Comparison of ENCODE assay signal across 8 cellular contexts in the genomic region with DNA sequence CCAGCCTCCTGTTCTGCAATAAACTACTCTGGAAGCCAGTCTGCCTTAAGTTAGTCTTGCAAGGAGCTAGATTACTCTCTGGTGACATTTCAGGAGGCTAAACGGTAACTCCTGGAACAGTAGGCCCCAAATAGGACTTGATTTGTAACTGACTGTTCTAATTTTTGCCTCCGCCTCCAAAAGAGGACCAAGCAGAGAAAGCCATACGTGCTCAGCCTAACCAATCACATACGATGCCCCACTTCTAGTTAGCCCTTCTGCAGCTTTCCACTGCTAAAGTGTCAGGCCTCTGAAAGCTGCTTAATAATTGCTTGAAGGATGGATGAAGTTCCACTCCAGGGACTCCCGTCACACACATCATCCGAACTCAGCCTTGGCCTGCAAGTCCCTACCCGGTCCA. TPM values are rescaled to one million over a fixed set of nuclear protein-coding genes. Genes with fewer than 3 reads are reported as not detected.
DNase-seq lines count a peak whose midpoint lies in the region; TF ChIP-seq lines count a peak whose summit lies in the region.

No MANE protein-coding gene starts in this region.

- H2AFZ ChIP-seq in H9 (ENCODE audit: low read length) = no peak overlapping the region
- H2AFZ ChIP-seq in SK-N-SH (ENCODE audit: low read depth) = peak overlapping the region; percentile 100

- H3K36me3 ChIP-seq in SK-N-SH (replicated peaks in 1 of 2; ENCODE audit: control insufficient read depth in 1 of 2, insufficient read depth in 2 of 2, low read length in 1 of 2) (peaks cover 13 to 16% of the 10 kb centered on the region in 2 experiments), esophagus squamous epithelium (peaks cover 0 to 27% (median 9%) of the 10 kb centered on the region in 3 donors)

- H3K27me3 ChIP-seq in H9 (ENCODE audit: insufficient read depth, low read length) (no peaks in the 10 kb centered on the region), SK-N-SH (ENCODE audit: insufficient read depth) (no peaks in the 10 kb centered on the region), esophagus squamous epithelium (no peaks in the 10 kb centered on the region)

- WGBS in H9 (ENCODE audit: extremely low coverage, insufficient read length, low lambda C conversion rate) = no CpG with 5 or more reads among the region's 7 CpGs
- WGBS in SK-N-SH (ENCODE audit: low lambda C conversion rate) = 17% methylated on average over 7 of the region's 7 CpGs
- 12 to 14% methylated on average over 7 of the region's 7 CpGs for WGBS in esophagus squamous epithelium, 2 donors

- no peak overlapping the region for H3K56ac ChIP-seq in H9 (ENCODE audit: insufficient read length, low read depth, low read length)

- H4K5ac ChIP-seq in H9 (ENCODE audit: insufficient read length, low read depth, low read length) = no peak overlapping the region

- H3K9me3 ChIP-seq in H9 (ENCODE audit: control insufficient read depth, low read depth, low read length) = no peaks in the 10 kb centered on the region
- H3K9me3 ChIP-seq in SK-N-SH = no peaks in the 10 kb centered on the region
- no peaks in the 10 kb centered on the region for H3K9me3 ChIP-seq in esophagus squamous epithelium

- no peaks in the 10 kb centered on the region for H3F3A ChIP-seq in SK-N-SH (replicated peaks; ENCODE audit: insufficient read depth)

- H3K9me3 Mint-ChIP-seq in H9 (no peaks in the 10 kb centered on the region), osteocyte (ENCODE audit: unreplicated experiment) (no peaks in the 10 kb centered on the region)

- no peaks in the 10 kb centered on the region for H3K4me1 ChIP-seq in H9 (ENCODE audit: insufficient read depth, low read length)
- peaks cover 10 to 15% of the 10 kb centered on the region in 2 experiments; a peak in 2 of 4 replicates for H3K4me1 ChIP-seq in SK-N-SH (ENCODE audit: control insufficient read depth in 1 of 2, insufficient read depth in 2 of 2, low read depth in 1 of 2, low read length in 1 of 2)
- H3K4me1 ChIP-seq in esophagus squamous epithelium = peaks cover 6 to 26% (median 17%) of the 10 kb centered on the region in 3 donors

- H3K18ac ChIP-seq in H9 (ENCODE audit: insufficient read length, low read depth, low read length) = no peak overlapping the region

- no peak overlapping the region for H3T11ph ChIP-seq in H9 (ENCODE audit: low read length)

- H3K27me3 Mint-ChIP-seq in H9 (ENCODE audit: low read depth) = peaks cover 2% of the 10 kb centered on the region; the same call in 1 of the 2 replicates
- no peaks in the 10 kb centered on the region for H3K27me3 Mint-ChIP-seq in osteocyte (ENCODE audit: unreplicated experiment)

- peaks cover 11% of the 10 kb centered on the region in 2 experiments for H3K4me1 Mint-ChIP-seq in H9
- H3K4me1 Mint-ChIP-seq in osteocyte (ENCODE audit: unreplicated experiment) = peaks cover 27% of the 10 kb centered on the region

- no peak overlapping the region for H3K4ac ChIP-seq in H9 (ENCODE audit: low read depth, low read length)

- H4K8ac ChIP-seq in H9 (replicated peaks; ENCODE audit: insufficient read length, low read depth, low read length) = no peak overlapping the region

- H3K4me2 ChIP-seq in H9 (ENCODE audit: insufficient read depth, insufficient read length, low read length) = peak overlapping the region; percentile 91
- peak overlapping the region; percentile 81 for H3K4me2 ChIP-seq in SK-N-SH

- peaks cover 12 to 21% (median 20%) of the 10 kb centered on the region in 3 experiments; a peak in 6 of 7 replicates for H3K36me3 Mint-ChIP-seq in H9 (ENCODE audit: insufficient read depth in 1 of 3, low read depth in 3 of 3)
- H3K36me3 Mint-ChIP-seq in osteocyte (ENCODE audit: unreplicated experiment) = peaks cover 16% of the 10 kb centered on the region

- H4K20me1 ChIP-seq in H9 (ENCODE audit: control insufficient read depth, insufficient read depth, insufficient read length) (no peaks in the 10 kb centered on the region), SK-N-SH (ENCODE audit: insufficient read depth) (no peaks in the 10 kb centered on the region)

- no peak for TF ChIP-seq POLR2A in esophagus squamous epithelium (IDR thresholded peaks at IDR 0.05)

- H3K23ac ChIP-seq in H9 (ENCODE audit: insufficient read length, low read depth, low read length) = no peak overlapping the region

- H3K23me2 ChIP-seq in H9 (ENCODE audit: insufficient read length, low read depth, low read length, poor library complexity, severe bottlenecking) = peaks cover 7% of the 10 kb centered on the region

- intact Hi-C loops in esophagus squamous epithelium (cut with DNase I) = no loop called here

- H3K27ac Mint-ChIP-seq in H9 (peak overlapping the region; percentile 50 to 98 (median 98); a peak in 5 of 7 replicates), osteocyte (ENCODE audit: unreplicated experiment) (peak overlapping the region; percentile 96)

- no peak overlapping the region for H2BK20ac ChIP-seq in H9 (ENCODE audit: low read depth, low read length, poor library complexity, severe bottlenecking)

- POLR2A ChIA-PET in SK-N-SH (lab: Yijun Ruan, JAX) = interaction anchor here (0.7 kb wide), 1 partner anchor 35 kb away, joined by 5 read pairs; no protein-coding TSS in a partner anchor

- H3K4me3 Mint-ChIP-seq in H9 (peak overlapping the region; percentile 97 to 99), osteocyte (ENCODE audit: unreplicated experiment) (peak overlapping the region; percentile 92)

- no peak overlapping the region for H2BK15ac ChIP-seq in H9 (ENCODE audit: low read depth, low read length)

- H3K4me3 ChIP-seq in SK-N-SH (ENCODE audit: low read depth in 2 of 2, low read length in 1 of 2) (peak overlapping the region; percentile 82 to 85), esophagus squamous epithelium (peak overlapping the region; percentile 89 to 99 (median 96))

- no peak overlapping the region for H4K91ac ChIP-seq in H9 (ENCODE audit: insufficient read length, low read depth, low read length)

- H3K79me1 ChIP-seq in H9 (ENCODE audit: insufficient read depth, low read depth, low read length, poor library complexity, severe bottlenecking) = peaks cover 4% of the 10 kb centered on the region

- TF ChIP-seq CTCF in H9 (conservative IDR thresholded peaks at IDR 0.05) = no peak
- TF ChIP-seq CTCF in SK-N-SH (IDR thresholded peaks at IDR 0.05) = no peak
- no peak for TF ChIP-seq CTCF in esophagus squamous epithelium (IDR thresholded peaks at IDR 0.05)
- no peak for TF ChIP-seq CTCF in osteocyte (IDR thresholded peaks at IDR 0.05)

- H2BK5ac ChIP-seq in H9 (ENCODE audit: insufficient read length, low read length) = no peak overlapping the region

- CTCF ChIA-PET in SK-N-SH (lab: Yijun Ruan, JAX) = no interaction called here

- no peak overlapping the region for H3K14ac ChIP-seq in H9 (ENCODE audit: insufficient read depth, low read length)

- H3K9me2 ChIP-seq in SK-N-SH = no peaks in the 10 kb centered on the region

- H3K79me2 ChIP-seq in H9 (ENCODE audit: insufficient read depth, low read length) (peaks cover 16% of the 10 kb centered on the region; the same call in 1 of the 2 replicates), SK-N-SH (ENCODE audit: insufficient read depth) (peaks cover 54% of the 10 kb centered on the region)

- no peak overlapping the region for H2AK5ac ChIP-seq in H9 (ENCODE audit: insufficient read length, low read length)

- no peak for TF ChIP-seq EP300 in SK-N-SH (IDR thresholded peaks at IDR 0.05; ENCODE audit: borderline replicate concordance in 1 of 2, low read depth in 1 of 2, low read length in 1 of 2)

- no peak for DNase-seq in H9
- DNase-seq in SK-N-SH = peak; percentile 26
- DNase-seq in esophagus squamous epithelium (lab: John Stamatoyannopoulos, UW) = no peak
- DNase-seq in osteocyte (ENCODE audit: extremely low spot score, unreplicated experiment) = peak; percentile 44
- DNase-seq in GDM1 (lab: John Stamatoyannopoulos, UW) = no peak
- no peak for DNase-seq in middle frontal gyrus (ENCODE audit: extremely low spot score, low spot score)
- no peak for DNase-seq in activated gamma-delta T cell treated with Interleukin-2 at 50 U/mL for 16 hours
- DNase-seq in NCI-H2107 (lab: John Stamatoyannopoulos, UW) = no peak

- TF ChIP-seq RAD21 in SK-N-SH (IDR thresholded peaks at IDR 0.05; ENCODE audit: low read length) = no peak

- H2BK120ac ChIP-seq in H9 (ENCODE audit: low read depth, low read length, poor library complexity, severe bottlenecking) = no peak overlapping the region

- H3K27ac ChIP-seq in H9 (ENCODE audit: insufficient read length, low read depth, low read length) (no peak overlapping the region), SK-N-SH (ENCODE audit: low read depth in 2 of 2, low read length in 1 of 2) (peak overlapping the region; percentile 72 to 80; a peak in 2 of 4 replicates), esophagus squamous epithelium (peak overlapping the region; percentile 92 to 98 (median 97))

- H3K9ac ChIP-seq in H9 (ENCODE audit: extremely low read depth, insufficient read length, low read length) (peak overlapping the region; percentile 92), SK-N-SH (peak overlapping the region; percentile 87)

- no peak overlapping the region for H2BK12ac ChIP-seq in H9 (ENCODE audit: insufficient read length, low read depth, low read length)

TF ChIP-seq in SK-N-SH, 30 proteins besides CTCF, POLR2A, EP300 and RAD21 (continues in another document):
- no peak for TF ChIP-seq GATA2 (CRISPR knock-in tag; IDR thresholded peaks at IDR 0.05)

RNA-seq across cellular contexts. Expression of a gene that starts 0.7 kb away (rescaled TPM):
- total RNA-seq in H9 (2021) (15.4 and 16.8 TPM in 2 replicates), esophagus squamous epithelium (10 to 100 TPM in 1 of 4 donors, 1 to 10 TPM in 3; 6.5 to 16.6 (median 7.6) TPM), osteocyte (23.7 and 24.5 TPM in 2 replicates)
- polyA plus RNA-seq in SK-N-SH (2012; rRNA removed) = 1.5 and 2.5 TPM in 2 replicates
- polyA plus RNA-seq in SK-N-SH (2012; cell fraction: cytosol; rRNA removed) = 1.4 TPM in 2 replicates
- polyA plus RNA-seq in SK-N-SH (2012; cell fraction: nucleus; rRNA removed) = 3.4 and 3.6 TPM in 2 replicates

RNA-seq across cellular contexts. Expression of a gene that starts 10.4 kb away (rescaled TPM):
- 3.3 and 3.8 TPM in 2 replicates for total RNA-seq in H9 (2021)
- polyA plus RNA-seq in SK-N-SH (2012; rRNA removed) = 1.2 and 1.5 TPM in 2 replicates
- 0.85 and 1.2 TPM in 2 replicates for polyA plus RNA-seq in SK-N-SH (2012; cell fraction: cytosol; rRNA removed)
- 1.8 and 3.2 TPM in 2 replicates for polyA plus RNA-seq in SK-N-SH (2012; cell fraction: nucleus; rRNA removed)
- total RNA-seq in esophagus squamous epithelium = 1 to 10 TPM in 1 of 4 donors, under 1 TPM in 2, not detected in 1; 0.35 to 1.0 (median 0.76) TPM
- 0.86 and 0.94 TPM in 2 replicates for total RNA-seq in osteocyte

RNA-seq across cellular contexts. Expression of a gene that starts 39.1 kb away (rescaled TPM):
- total RNA-seq in H9 (2021) (65.4 and 65.9 TPM in 2 replicates), esophagus squamous epithelium (10 to 100 TPM; 44.3 to 87.9 (median 67.9) TPM), osteocyte (85.1 and 86.1 TPM in 2 replicates)
- polyA plus RNA-seq in SK-N-SH (2012; rRNA removed) = 2.4 and 4.3 TPM in 2 replicates
- polyA plus RNA-seq in SK-N-SH (2012; cell fraction: cytosol; rRNA removed) = 1.4 and 1.5 TPM in 2 replicates
- polyA plus RNA-seq in SK-N-SH (2012; cell fraction: nucleus; rRNA removed) = 6.6 and 8.8 TPM in 2 replicates

RNA-seq across cellular contexts. Expression of a gene that starts 49.9 kb away (rescaled TPM):
- total RNA-seq in H9 (2021) (23.4 and 25.3 TPM in 2 replicates), esophagus squamous epithelium (10 to 100 TPM; 15.5 to 33.9 (median 27.3) TPM), osteocyte (34.2 and 36.8 TPM in 2 replicates)
- 8.6 and 8.8 TPM in 2 replicates for polyA plus RNA-seq in SK-N-SH (2012; rRNA removed)
- 4.0 and 5.1 TPM in 2 replicates for polyA plus RNA-seq in SK-N-SH (2012; cell fraction: cytosol; rRNA removed)
- 14.4 and 37.4 TPM in 2 replicates for polyA plus RNA-seq in SK-N-SH (2012; cell fraction: nucleus; rRNA removed)

Comparison
In these comparisons a context has a peak if more than half of its experiments do, and no peak if none do; other contexts are left out.
1. DNase-seq: peak in SK-N-SH (single experiment) and osteocyte (single experiment); none in H9 (single experiment), esophagus squamous epithelium (single experiment), GDM1 (single experiment), middle frontal gyrus (single experiment), activated gamma-delta T cell treated with Interleukin-2 at 50 U/mL for 16 hours (single experiment) and NCI-H2107 (single experiment).